ENCODE assay signal across 28 cellular contexts in genomic region chrX:1853916-1854315, GRCh38.
"Had no signal": no experiment of that assay in that cellular context is flagged by ENCODE, and none has a peak within 500 bp of the region (broad histone marks: within the 10 kb centered on the region; RNA-seq: fewer than 3 reads in every experiment).

No MANE protein-coding gene starts in this region.

- H3K36me3 ChIP-seq: adrenal gland, cardiac muscle cell, MG63, Peyer's patch, SJCRH30, WERI-Rb-1 had no signal

- H3K27me3 ChIP-seq: adrenal gland, cardiac muscle cell, Peyer's patch, SJCRH30 had no signal

- H3K27ac ChIP-seq: adrenal gland, cardiac muscle cell, Peyer's patch, SJCRH30, SK-N-MC, WERI-Rb-1 had no signal

- FAIRE-seq: astrocyte had no signal

- H3K4me3 ChIP-seq: adrenal gland, cardiac muscle cell, MG63, Peyer's patch, SJCRH30, SK-N-MC had no signal

- DNase-seq: activated CD4-positive, alpha-beta T cell treated with anti-CD3 and anti-CD28 coated beads, Interleukin-2, amount 10 ng/mL, durations not matched to agents 24 days and 14 days; activated CD4-positive, alpha-beta T cell treated with anti-CD3 and anti-CD28 coated beads, Interleukin-2, amount 50 U/mL, for 4 hours; activated CD8-positive, alpha-beta T cell treated with anti-CD3 and anti-CD28 coated beads for 36 hours; activated gamma-delta T cell treated with Interleukin-2 at 50 U/mL for 16 hours; activated naive CD4-positive, alpha-beta T cell treated with anti-CD3 and anti-CD28 coated beads for 36 hours; activated T-cell treated with anti-CD3 and anti-CD28 coated beads, Interleukin-2, amount 50 U/mL, for 1 hour; activated T-cell treated with anti-CD3 and anti-CD28 coated beads, Interleukin-2, amount 50 U/mL, for 72 hours; adrenal gland; Karpas-422; KBM-7; MG63; NCI-H1048; NCI-H1105 treated with DMSO at 0.1 percent for 48 hours; NCI-H1436 treated with DMSO at 0.1 percent for 48 hours; NCI-H1694 treated with DMSO at 0.1 percent for 48 hours; NCI-H2029; NCI-H345; NCI-H524 treated with DMSO at 0.1 percent for 48 hours; NK-92 treated with Interleukin-12 subunit alpha and Interleukin-12 subunit beta, amount 100 ng/mL, for 24 hours; PC-3; Peyer's patch; SHP77; SJCRH30; T1000; WERI-Rb-1 had no signal

- H3K4me1 ChIP-seq: adrenal gland, Peyer's patch, SJCRH30 had no signal
